ENCODE assay signal across 8 cellular contexts in the genomic region with DNA sequence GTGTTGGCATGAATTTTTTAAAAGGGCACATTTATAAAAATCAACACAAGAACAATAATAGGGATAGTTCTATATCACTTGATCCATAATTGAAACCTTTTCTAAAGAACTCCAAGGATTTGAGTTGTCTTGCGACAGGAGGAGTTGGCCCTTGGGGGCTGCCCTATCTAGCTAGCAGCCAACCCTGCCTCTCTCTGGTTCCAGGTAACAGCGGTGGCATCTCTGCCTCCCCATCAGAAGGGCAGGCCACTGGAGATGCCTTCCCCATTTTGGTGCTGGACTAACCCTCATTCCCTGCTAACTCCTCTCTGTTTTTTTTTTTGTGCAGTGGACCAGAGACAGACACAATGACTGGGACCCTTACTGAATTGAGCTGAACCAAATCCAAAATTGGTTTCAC.
"Had no signal": no experiment of that assay in that cellular context is flagged by ENCODE, and none has a peak within 500 bp of the region (broad histone marks: within the 10 kb centered on the region; RNA-seq: fewer than 3 reads in every experiment).

No MANE protein-coding gene starts in this region.

- H3K4me3 Mint-ChIP-seq: GM23338, H9, HFFc6 had no signal

- H3K27ac Mint-ChIP-seq: GM23338, H9, HFFc6 had no signal

- H3K27ac ChIP-seq: GM23248 had no signal

- H3K36me3 ChIP-seq: HAP-1 had no signal

- DNase-seq: GM23248, GOT3, H7, H9, HCEC 1CT, HFFc6 had no signal

- H3K9ac ChIP-seq: GM23248 had no signal

- H3K4me2 ChIP-seq: GM23338 had no signal

- H3K4me3 ChIP-seq: GM23248, GM23338, HAP-1 had no signal

- H3K9me3 Mint-ChIP-seq: GM23338 had no signal

- H3K9me3 ChIP-seq: HAP-1 had no signal

- H3K4me1 ChIP-seq: HAP-1 had no signal
